Comparison of ENCODE assay signal across 1 cellular context in the genomic region with DNA sequence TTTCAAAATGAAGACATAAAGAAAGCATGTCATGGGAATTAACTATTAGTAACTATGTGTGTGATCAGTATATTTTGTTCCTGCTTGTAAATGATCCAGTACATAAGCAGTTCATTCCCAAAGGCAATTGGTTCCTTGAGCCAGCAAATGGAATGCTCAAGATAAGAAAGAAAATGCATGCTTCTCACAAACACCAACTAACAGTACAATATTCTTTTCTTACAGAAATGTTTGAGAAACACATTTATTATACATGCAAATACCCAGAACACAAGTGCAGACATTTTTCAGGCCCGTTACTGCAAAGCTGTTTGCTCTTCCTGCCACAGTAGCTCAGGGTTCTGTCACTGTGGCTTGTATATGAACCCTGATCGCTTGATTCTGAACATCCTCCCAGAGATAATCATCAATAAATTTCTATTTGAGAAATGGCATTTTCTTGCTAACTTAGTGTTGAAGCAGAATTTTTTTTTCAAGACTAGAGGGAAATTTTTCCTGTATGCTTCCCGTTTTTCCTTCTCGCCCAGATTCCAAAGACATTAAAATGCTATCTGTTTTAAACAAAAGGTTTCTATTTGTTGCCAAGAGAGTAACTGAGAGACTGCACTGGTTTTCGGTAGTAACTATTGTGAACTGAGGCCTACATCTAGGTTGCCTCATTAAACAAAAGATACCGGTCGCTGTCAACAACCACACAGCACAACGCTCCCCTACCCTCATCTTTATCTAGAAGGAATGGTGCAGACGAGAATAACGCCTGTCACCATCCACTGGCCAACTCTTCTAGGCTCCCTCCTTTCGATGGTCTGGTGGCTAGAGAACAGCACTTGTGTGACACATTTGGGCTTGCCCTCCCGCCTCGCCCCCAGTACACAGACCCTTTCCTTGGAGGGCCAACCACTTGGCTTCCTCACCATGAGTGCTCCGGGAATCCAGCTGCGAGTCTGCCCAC.
TF ChIP-seq lines count a peak whose summit lies in the region.

No MANE protein-coding gene starts in this region.

TF ChIP-seq in HepG2, 621 proteins besides CTCF, POLR2A, EP300 and RAD21 (continued from another document):
- TF ChIP-seq, protein P1, sequence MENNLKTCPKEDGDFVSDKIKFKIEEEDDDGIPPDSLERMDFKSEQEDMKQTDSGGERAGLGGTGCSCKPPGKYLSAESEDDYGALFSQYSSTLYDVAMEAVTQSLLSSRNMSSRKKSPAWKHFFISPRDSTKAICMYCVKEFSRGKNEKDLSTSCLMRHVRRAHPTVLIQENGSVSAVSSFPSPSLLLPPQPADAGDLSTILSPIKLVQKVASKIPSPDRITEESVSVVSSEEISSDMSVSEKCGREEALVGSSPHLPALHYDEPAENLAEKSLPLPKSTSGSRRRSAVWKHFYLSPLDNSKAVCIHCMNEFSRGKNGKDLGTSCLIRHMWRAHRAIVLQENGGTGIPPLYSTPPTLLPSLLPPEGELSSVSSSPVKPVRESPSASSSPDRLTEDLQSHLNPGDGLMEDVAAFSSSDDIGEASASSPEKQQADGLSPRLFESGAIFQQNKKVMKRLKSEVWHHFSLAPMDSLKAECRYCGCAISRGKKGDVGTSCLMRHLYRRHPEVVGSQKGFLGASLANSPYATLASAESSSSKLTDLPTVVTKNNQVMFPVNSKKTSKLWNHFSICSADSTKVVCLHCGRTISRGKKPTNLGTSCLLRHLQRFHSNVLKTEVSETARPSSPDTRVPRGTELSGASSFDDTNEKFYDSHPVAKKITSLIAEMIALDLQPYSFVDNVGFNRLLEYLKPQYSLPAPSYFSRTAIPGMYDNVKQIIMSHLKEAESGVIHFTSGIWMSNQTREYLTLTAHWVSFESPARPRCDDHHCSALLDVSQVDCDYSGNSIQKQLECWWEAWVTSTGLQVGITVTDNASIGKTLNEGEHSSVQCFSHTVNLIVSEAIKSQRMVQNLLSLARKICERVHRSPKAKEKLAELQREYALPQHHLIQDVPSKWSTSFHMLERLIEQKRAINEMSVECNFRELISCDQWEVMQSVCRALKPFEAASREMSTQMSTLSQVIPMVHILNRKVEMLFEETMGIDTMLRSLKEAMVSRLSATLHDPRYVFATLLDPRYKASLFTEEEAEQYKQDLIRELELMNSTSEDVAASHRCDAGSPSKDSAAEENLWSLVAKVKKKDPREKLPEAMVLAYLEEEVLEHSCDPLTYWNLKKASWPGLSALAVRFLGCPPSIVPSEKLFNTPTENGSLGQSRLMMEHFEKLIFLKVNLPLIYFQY (CRISPR knock-in tag; IDR thresholded peaks at IDR 0.05; ENCODE audit: borderline replicate concordance): no peak
- TF ChIP-seq ZMAT5 (CRISPR knock-in tag; IDR thresholded peaks at IDR 0.05; ENCODE audit: borderline replicate concordance, low read depth) (no peak), JARID2 (CRISPR knock-in tag; IDR thresholded peaks at IDR 0.05; ENCODE audit: insufficient replicate concordance) (peak; percentile 33), NRL (CRISPR knock-in tag; IDR thresholded peaks at IDR 0.05; ENCODE audit: borderline replicate concordance) (0 out of 2 replicates have a peak, but pooled peaks have one; percentile 37), SMAD9 (CRISPR knock-in tag; IDR thresholded peaks at IDR 0.05) (no peak), KAT8 (CRISPR knock-in tag; IDR thresholded peaks at IDR 0.05) (no peak), REST (IDR thresholded peaks at IDR 0.05; ENCODE audit: borderline replicate concordance in 1 of 2, low read depth in 1 of 2, low read length in 2 of 2) (no peak), ZNF317 (CRISPR knock-in tag; IDR thresholded peaks at IDR 0.05) (no peak), YEATS4 (CRISPR knock-in tag; IDR thresholded peaks at IDR 0.05; ENCODE audit: borderline replicate concordance) (0 out of 2 replicates have a peak, but pooled peaks have one; percentile 28), IRX3 (CRISPR knock-in tag; IDR thresholded peaks at IDR 0.05; ENCODE audit: borderline replicate concordance, low read depth) (no peak), ZNF367 (CRISPR knock-in tag; IDR thresholded peaks at IDR 0.05; ENCODE audit: borderline replicate concordance) (no peak)
